In the genomic region with DNA sequence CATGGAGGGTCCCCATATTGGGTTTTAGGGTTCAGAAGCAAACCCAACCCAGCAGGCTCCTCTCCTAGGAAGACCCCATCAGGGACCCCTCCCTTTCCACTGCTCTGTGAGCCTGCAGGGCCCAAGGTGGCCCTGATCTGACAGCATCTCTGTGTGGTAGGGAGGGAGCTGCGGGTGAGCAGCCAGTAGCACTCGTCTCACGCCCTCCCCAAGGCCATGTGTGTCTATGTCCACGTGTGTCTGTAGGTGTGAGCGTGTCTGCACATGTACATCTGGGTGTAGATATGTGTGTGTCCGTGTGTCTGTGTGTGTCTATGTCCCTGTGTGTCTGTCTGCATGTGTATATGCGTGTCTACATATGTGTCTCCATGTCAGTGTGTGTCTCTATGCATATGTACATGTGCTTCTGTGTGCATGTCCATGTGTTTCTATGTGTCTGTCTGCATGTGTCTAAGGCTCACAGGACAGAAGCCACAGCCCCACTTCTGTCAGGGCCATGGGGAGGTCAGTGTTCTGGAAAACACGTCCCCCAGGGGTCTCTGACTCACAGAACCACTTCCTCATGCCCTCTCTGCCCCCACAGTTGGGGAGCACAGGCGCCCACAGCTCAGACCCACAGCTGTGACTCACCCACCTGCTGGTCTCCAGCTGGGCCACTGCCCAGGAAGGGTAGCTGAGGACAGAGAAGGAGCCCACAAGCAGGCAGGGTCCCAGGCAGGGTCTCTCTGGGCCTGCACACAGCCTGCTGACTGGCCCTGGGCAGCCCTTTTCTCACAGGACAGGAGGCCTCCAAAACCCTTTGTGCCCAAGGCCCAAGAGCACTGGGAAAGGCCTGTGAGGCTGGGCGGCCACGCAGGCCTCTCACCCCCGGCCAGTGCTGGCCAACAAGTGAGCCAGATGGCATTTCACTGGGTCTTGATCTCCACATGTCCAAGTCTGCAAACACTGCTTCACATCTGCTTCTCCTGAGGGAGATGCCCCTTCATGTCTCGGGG, we compare ENCODE assay signal across 8 cellular contexts.
DNase-seq lines count a peak whose midpoint lies in the region; ATAC-seq and TF ChIP-seq lines count a peak whose summit lies in the region.

No MANE protein-coding gene starts in this region.

- H3K27ac ChIP-seq in SJCRH30 = peak overlapping the region; percentile 78

- H3K36me3 ChIP-seq in SJCRH30 = no peaks in the 10 kb centered on the region
- no peaks in the 10 kb centered on the region for H3K36me3 ChIP-seq in HAP-1 (replicated peaks)

- H3K4me1 ChIP-seq in SJCRH30 (peaks cover 47% of the 10 kb centered on the region), HAP-1 (no peaks in the 10 kb centered on the region; the same call in 1 of the 2 replicates)

- ATAC-seq in GM21786 (IDR thresholded peaks at IDR 0.05; ENCODE audit: unreplicated experiment) (no peak), HG03520 (IDR thresholded peaks at IDR 0.05; ENCODE audit: unreplicated experiment) (no peak)

- TF ChIP-seq CTCF in fibroblast of mammary gland (conservative IDR thresholded peaks at IDR 0.05; ENCODE audit: control insufficient read depth, insufficient read depth, low read depth, low read length) = no peak

- peak; percentile 41 for DNase-seq in GF-D8 (lab: John Stamatoyannopoulos, UW)
- peak; percentile 75 to 77 for DNase-seq in SJCRH30
- peak; percentile 98 for DNase-seq in fibroblast of mammary gland (ENCODE audit: low read depth)
- DNase-seq in renal cortical epithelial cell (ENCODE audit: low read depth) = peak; percentile 96
- DNase-seq in HAP-1 (ENCODE audit: low spot score in 2 of 2) = no peak
- DNase-seq in DMS153 treated with DMSO at 0.1 percent for 48 hours (lab: John Stamatoyannopoulos, UW; ENCODE audit: unreplicated experiment) = no peak

- H3K4me3 ChIP-seq in SJCRH30 (no peak overlapping the region), fibroblast of mammary gland (ENCODE audit: control insufficient read depth, low read depth, low read length) (no peak overlapping the region), HAP-1 (no peak overlapping the region)

- H3K27me3 ChIP-seq in SJCRH30 = no peaks in the 10 kb centered on the region
- H3K27me3 ChIP-seq in HAP-1 (ENCODE audit: low read depth) = no peaks in the 10 kb centered on the region

- H3K9me3 ChIP-seq in SJCRH30 (replicated peaks) (no peaks in the 10 kb centered on the region), HAP-1 (no peaks in the 10 kb centered on the region)

- in situ Hi-C loops in HAP-1 (cut with MboI; ENCODE audit: low sequenced_read_pairs) = no loop called here

Comparison
In these comparisons a context has a peak if more than half of its experiments do, and no peak if none do; other contexts are left out.
1. DNase-seq: peak in GF-D8 (single experiment), SJCRH30 (2 of 2), fibroblast of mammary gland (single experiment) and renal cortical epithelial cell (single experiment); none in HAP-1 (0 of 2) and DMS153 treated with DMSO at 0.1 percent for 48 hours (single experiment).